In the genomic region with DNA sequence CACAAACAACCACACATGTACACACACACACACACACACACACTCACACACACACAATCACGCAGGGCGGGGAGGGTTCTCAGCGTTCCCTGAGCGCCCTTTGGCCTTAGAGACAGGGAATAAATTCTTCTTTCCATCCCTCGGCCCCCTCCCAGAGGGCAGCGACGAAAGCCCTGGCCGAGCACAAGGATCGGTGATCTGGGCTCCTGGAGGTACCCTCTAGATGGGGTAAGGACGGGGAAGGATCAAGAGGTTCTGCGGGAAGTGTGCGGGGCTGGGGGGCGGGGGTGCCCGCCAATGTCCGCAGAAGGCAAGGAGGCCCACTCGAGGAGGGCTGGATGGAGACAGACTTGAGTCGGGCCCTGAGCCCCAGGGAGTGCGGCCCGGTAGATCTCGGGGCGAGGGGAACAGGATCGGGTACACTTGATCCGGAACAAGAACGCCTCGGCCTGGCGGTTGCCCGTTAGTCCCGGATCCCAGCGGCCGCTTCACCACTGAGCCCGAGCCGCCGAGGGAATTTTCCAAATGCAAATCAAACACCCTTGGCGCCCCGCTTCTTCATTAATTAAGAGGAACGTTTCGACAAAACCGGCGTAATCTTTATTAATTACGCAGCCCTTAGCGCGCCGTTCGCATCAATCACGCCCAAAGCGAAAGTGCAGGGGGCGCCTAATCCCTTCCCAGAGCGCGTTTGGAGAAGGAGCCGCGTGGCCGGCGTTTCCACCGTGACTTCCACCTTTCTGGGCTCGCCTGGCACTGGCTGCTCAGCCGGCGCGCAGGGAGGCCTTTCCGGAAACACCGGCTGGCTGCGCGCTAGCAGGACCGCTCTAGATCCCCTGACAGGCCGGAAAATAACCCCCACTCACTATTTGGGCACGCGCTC, we compare ENCODE assay signal across 8 cellular contexts. TPM values are rescaled to one million over a fixed set of nuclear protein-coding genes. Genes with fewer than 3 reads are reported as not detected.
A peak's percentile ranks its signal among the peaks of the same experiment; 100 is the strongest.
DNase-seq lines count a peak whose midpoint lies in the region; ATAC-seq lines count a peak whose summit lies in the region.

No MANE protein-coding gene starts in this region.

- peak; percentile 40 for ATAC-seq in HG02759 (IDR thresholded peaks at IDR 0.05; ENCODE audit: unreplicated experiment)
- no peak for ATAC-seq in activated T-helper 17 cell treated with anti-CD3 and anti-CD28 coated beads, Interleukin-2, amount 50 U/mL, for 72 hours (replicated peaks)
- ATAC-seq in stimulated activated effector memory CD8-positive, alpha-beta T cell treated with anti-CD3 and anti-CD28 coated beads, Interleukin-12 subunit alpha, Interleukin-12 subunit beta, amount 100 ng/mL, for 72 hours: no peak
- no peak for ATAC-seq in GM21576 (IDR thresholded peaks at IDR 0.05; ENCODE audit: unreplicated experiment)

- H3K9me3 Mint-ChIP-seq in activated T-helper 17 cell treated with anti-CD3 and anti-CD28 coated beads, Interleukin-2, amount 50 U/mL, for 72 hours: peaks cover 8% of the 10 kb centered on the region
- H3K9me3 Mint-ChIP-seq in stimulated activated effector memory CD8-positive, alpha-beta T cell treated with anti-CD3 and anti-CD28 coated beads, Interleukin-12 subunit alpha, Interleukin-12 subunit beta, amount 100 ng/mL, for 72 hours: peaks cover 4% of the 10 kb centered on the region

- peaks cover 84% of the 10 kb centered on the region for H3K27me3 Mint-ChIP-seq in activated T-helper 17 cell treated with anti-CD3 and anti-CD28 coated beads, Interleukin-2, amount 50 U/mL, for 72 hours

- H3K27ac Mint-ChIP-seq in activated T-helper 17 cell treated with anti-CD3 and anti-CD28 coated beads, Interleukin-2, amount 50 U/mL, for 72 hours: no peak overlapping the region
- no peak overlapping the region for H3K27ac Mint-ChIP-seq in stimulated activated effector memory CD8-positive, alpha-beta T cell treated with anti-CD3 and anti-CD28 coated beads, Interleukin-12 subunit alpha, Interleukin-12 subunit beta, amount 100 ng/mL, for 72 hours

- peaks cover 100% of the 10 kb centered on the region for H3K27me3 ChIP-seq in iPS-20b (ENCODE audit: insufficient read depth, low read length)

- DNase-seq in Daoy (ENCODE audit: low read depth) (peak; percentile 71), activated gamma-delta T cell (lab: John Stamatoyannopoulos, UW) (no peak), NCI-H510A (lab: John Stamatoyannopoulos, UW) (no peak)
- no peak for DNase-seq in stimulated activated effector memory CD8-positive, alpha-beta T cell treated with anti-CD3 and anti-CD28 coated beads, Interleukin-12 subunit alpha, Interleukin-12 subunit beta, amount 100 ng/mL, for 72 hours (ENCODE audit: low spot score in 2 of 2)

- no peaks in the 10 kb centered on the region for H3K36me3 ChIP-seq in iPS-20b (ENCODE audit: insufficient read depth, low read depth, low read length)

- no peak overlapping the region for H3K27ac ChIP-seq in iPS-20b (ENCODE audit: low read length)

- H3K4me1 ChIP-seq in iPS-20b (ENCODE audit: insufficient read depth, low read length): peaks cover 13% of the 10 kb centered on the region; the same call in 1 of the 2 replicates

- no peak overlapping the region for H3K9ac ChIP-seq in iPS-20b (ENCODE audit: low read depth, low read length)

- peaks cover 18% of the 10 kb centered on the region for H3K4me1 Mint-ChIP-seq in activated T-helper 17 cell treated with anti-CD3 and anti-CD28 coated beads, Interleukin-2, amount 50 U/mL, for 72 hours
- H3K4me1 Mint-ChIP-seq in stimulated activated effector memory CD8-positive, alpha-beta T cell treated with anti-CD3 and anti-CD28 coated beads, Interleukin-12 subunit alpha, Interleukin-12 subunit beta, amount 100 ng/mL, for 72 hours: peaks cover 53% of the 10 kb centered on the region

- H3K4me3 ChIP-seq in iPS-20b (ENCODE audit: low read length): peak overlapping the region; percentile 36; the same call in 1 of the 2 replicates

- H3K9me3 ChIP-seq in iPS-20b (ENCODE audit: insufficient read depth, low read depth, low read length): peaks cover 7% of the 10 kb centered on the region; the same call in 1 of the 2 replicates

- H3K36me3 Mint-ChIP-seq in activated T-helper 17 cell treated with anti-CD3 and anti-CD28 coated beads, Interleukin-2, amount 50 U/mL, for 72 hours (ENCODE audit: low read depth): peaks cover 20% of the 10 kb centered on the region
- H3K36me3 Mint-ChIP-seq in stimulated activated effector memory CD8-positive, alpha-beta T cell treated with anti-CD3 and anti-CD28 coated beads, Interleukin-12 subunit alpha, Interleukin-12 subunit beta, amount 100 ng/mL, for 72 hours: peaks cover 9% of the 10 kb centered on the region

- H3K4me3 Mint-ChIP-seq in activated T-helper 17 cell treated with anti-CD3 and anti-CD28 coated beads, Interleukin-2, amount 50 U/mL, for 72 hours: peak overlapping the region; percentile 65
- H3K4me3 Mint-ChIP-seq in stimulated activated effector memory CD8-positive, alpha-beta T cell treated with anti-CD3 and anti-CD28 coated beads, Interleukin-12 subunit alpha, Interleukin-12 subunit beta, amount 100 ng/mL, for 72 hours: peak overlapping the region; percentile 61

RNA-seq across cellular contexts. Expression of a gene that starts 7.0 kb away (rescaled TPM):
- total RNA-seq in Daoy (2014; rRNA removed; shearing (Covaris generic)): 7.2 and 15.7 TPM in 2 replicates
- not detected for total RNA-seq in activated T-helper 17 cell treated with anti-CD3 and anti-CD28 coated beads, Interleukin-2, amount 50 U/mL, for 72 hours
